Comparison of ENCODE assay signal across 13 cellular contexts in genomic region chr3:127457746-127458145, GRCh38.
"Had no signal": no experiment of that assay in that cellular context is flagged by ENCODE, and none has a peak within 500 bp of the region (broad histone marks: within the 10 kb centered on the region; RNA-seq: fewer than 3 reads in every experiment).

No MANE protein-coding gene starts in this region.

- H3K27ac ChIP-seq: colonic mucosa, heart right ventricle, neutrophil, right atrium auricular region had no signal

- H3K4me3 Mint-ChIP-seq: activated CD8-positive, alpha-beta memory T cell treated with anti-CD3 and anti-CD28 coated beads, Interleukin-2, amount 10 ng/mL, durations not matched to agents 7 days and 5 days; activated naive CD8-positive, alpha-beta T cell treated with anti-CD3 and anti-CD28 coated beads, Interleukin-2, amount 10 ng/mL, durations not matched to agents 7 days and 5 days; activated T-cell treated with anti-CD3 and anti-CD28 coated beads, Interleukin-2, amount 50 U/mL, for 4 hours; stimulated activated naive B cell treated with anti-CD40 and anti-IgM and Interleukin-4, amounts not matched to agents 10 μg/mL and 1 μg/mL and 100 μg/mL, for 72 hours; T-helper 2 cell treated with Interferon-gamma antibody and Interleukin-4, amounts not matched to agents 5 μg/mL and 100 μg/mL, for 36 hours had no signal

- H3K9me3 ChIP-seq: colonic mucosa, heart right ventricle, neutrophil, right atrium auricular region, upper lobe of left lung had no signal

- H3K9me3 Mint-ChIP-seq: activated naive CD8-positive, alpha-beta T cell treated with anti-CD3 and anti-CD28 coated beads, Interleukin-2, amount 10 ng/mL, durations not matched to agents 7 days and 5 days; activated T-cell treated with anti-CD3 and anti-CD28 coated beads, Interleukin-2, amount 50 U/mL, for 4 hours; stimulated activated naive B cell treated with anti-CD40 and anti-IgM and Interleukin-4, amounts not matched to agents 10 μg/mL and 1 μg/mL and 100 μg/mL, for 72 hours; T-helper 2 cell treated with Interferon-gamma antibody and Interleukin-4, amounts not matched to agents 5 μg/mL and 100 μg/mL, for 36 hours had no signal

- DNase-seq: activated CD4-positive, alpha-beta T cell treated with anti-CD3 and anti-CD28 coated beads for 1 hour; activated CD8-positive, alpha-beta memory T cell treated with anti-CD3 and anti-CD28 coated beads, Interleukin-2, amount 10 ng/mL, durations not matched to agents 7 days and 5 days; activated naive CD8-positive, alpha-beta T cell treated with anti-CD3 and anti-CD28 coated beads, Interleukin-2, amount 10 ng/mL, durations not matched to agents 7 days and 5 days; activated T-cell treated with anti-CD3 and anti-CD28 coated beads, Interleukin-2, amount 50 U/mL, for 4 hours; colonic mucosa; effector CD8-positive, alpha-beta T cell; small intestine; stimulated activated naive B cell treated with anti-CD40 and anti-IgM and Interleukin-4, amounts not matched to agents 10 μg/mL and 1 μg/mL and 100 μg/mL, for 72 hours had no signal

- H3K27ac Mint-ChIP-seq: activated CD8-positive, alpha-beta memory T cell treated with anti-CD3 and anti-CD28 coated beads, Interleukin-2, amount 10 ng/mL, durations not matched to agents 7 days and 5 days; activated naive CD8-positive, alpha-beta T cell treated with anti-CD3 and anti-CD28 coated beads, Interleukin-2, amount 10 ng/mL, durations not matched to agents 7 days and 5 days; stimulated activated naive B cell treated with anti-CD40 and anti-IgM and Interleukin-4, amounts not matched to agents 10 μg/mL and 1 μg/mL and 100 μg/mL, for 72 hours; T-helper 2 cell treated with Interferon-gamma antibody and Interleukin-4, amounts not matched to agents 5 μg/mL and 100 μg/mL, for 36 hours had no signal

- H3K4me1 Mint-ChIP-seq: activated naive CD8-positive, alpha-beta T cell treated with anti-CD3 and anti-CD28 coated beads, Interleukin-2, amount 10 ng/mL, durations not matched to agents 7 days and 5 days had no signal

- H3K36me3 Mint-ChIP-seq: activated CD8-positive, alpha-beta memory T cell treated with anti-CD3 and anti-CD28 coated beads, Interleukin-2, amount 10 ng/mL, durations not matched to agents 7 days and 5 days; activated naive CD8-positive, alpha-beta T cell treated with anti-CD3 and anti-CD28 coated beads, Interleukin-2, amount 10 ng/mL, durations not matched to agents 7 days and 5 days; stimulated activated naive B cell treated with anti-CD40 and anti-IgM and Interleukin-4, amounts not matched to agents 10 μg/mL and 1 μg/mL and 100 μg/mL, for 72 hours had no signal

- H3K36me3 ChIP-seq: colonic mucosa, heart right ventricle, neutrophil, right atrium auricular region, upper lobe of left lung had no signal

- ATAC-seq: activated CD8-positive, alpha-beta memory T cell treated with anti-CD3 and anti-CD28 coated beads, Interleukin-2, amount 10 ng/mL, durations not matched to agents 7 days and 5 days; stimulated activated naive B cell treated with anti-CD40 and anti-IgM and Interleukin-4, amounts not matched to agents 10 μg/mL and 1 μg/mL and 100 μg/mL, for 72 hours had no signal
